8 cellular contexts compared by ENCODE assay signal in the genomic region with DNA sequence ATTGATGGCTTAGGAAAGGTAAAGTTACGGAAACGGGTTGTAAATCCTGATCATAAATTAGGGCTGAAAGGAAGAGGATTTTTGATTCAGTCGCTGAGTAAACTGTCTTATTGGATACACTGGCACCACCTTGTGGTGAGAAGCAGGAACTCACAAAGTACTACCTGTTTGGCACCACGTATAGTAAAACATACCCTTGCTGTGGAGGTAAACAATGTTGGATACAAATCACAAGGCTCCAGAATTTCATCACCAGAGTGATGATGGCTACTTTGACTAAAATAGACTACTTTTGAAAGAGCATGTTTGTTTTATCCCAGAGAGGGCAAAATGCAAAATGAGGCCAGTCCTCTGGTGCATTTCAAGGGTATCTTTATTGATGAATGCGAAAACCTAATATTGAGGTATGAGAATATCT.
DNase-seq lines count a peak whose midpoint lies in the region; ATAC-seq and TF ChIP-seq lines count a peak whose summit lies in the region.

No MANE protein-coding gene starts in this region.

- WGBS in lung, 2 donors = 24 to 28% methylated on average over 5 of the region's 5 CpGs
- WGBS in testis, 2 donors = 25 to 33% methylated on average over 5 of the region's 5 CpGs

- intact Hi-C loops in testis (cut with DNase I; ENCODE audit: low total_unique reads) = no loop called here

- H3K4me3 ChIP-seq in NB4 (ENCODE audit: low read depth, low read length) (no peak overlapping the region), coronary artery (no peak overlapping the region), lung (no peak overlapping the region), testis (no peak overlapping the region)

- TF ChIP-seq POLR2A in NB4 (IDR thresholded peaks at IDR 0.05; ENCODE audit: extremely low read depth, insufficient read length) (no peak), testis (IDR thresholded peaks at IDR 0.05) (no peak)

- DNase-seq in AG09319 (ENCODE audit: extremely low read depth, low read depth) = peak; percentile 25
- peak; percentile 63 for DNase-seq in NB4 (ENCODE audit: low read depth)
- peak; percentile 60 for DNase-seq in SK-N-DZ (ENCODE audit: low spot score)
- no peak for DNase-seq in coronary artery (ENCODE audit: low spot score)
- DNase-seq in lung (ENCODE audit: low spot score) = no peak
- peak; percentile 79 for DNase-seq in testis

- H3K27ac ChIP-seq in coronary artery (no peak overlapping the region), lung (ENCODE audit: low read depth in 1 of 2, low read length in 1 of 2) (no peak overlapping the region), testis (no peak overlapping the region)

- H3K27me3 ChIP-seq in lung (ENCODE audit: control insufficient read depth, insufficient read depth) (no peaks in the 10 kb centered on the region), testis (no peaks in the 10 kb centered on the region)

- TF ChIP-seq CTCF in AG09319 (IDR thresholded peaks at IDR 0.05; ENCODE audit: low read depth, low read length) (peak; percentile 77), NB4 (IDR thresholded peaks at IDR 0.05; ENCODE audit: low read depth, low read length) (peak; percentile 76), coronary artery (IDR thresholded peaks at IDR 0.05) (peak; percentile 57), lung (IDR thresholded peaks at IDR 0.05; ENCODE audit: control extremely low read depth, extremely low read depth) (no peak), testis (IDR thresholded peaks at IDR 0.05) (peak; percentile 52 to 79 (median 75))

- no peaks in the 10 kb centered on the region for H3K36me3 ChIP-seq in lung (ENCODE audit: control insufficient read depth in 2 of 2, insufficient read depth in 2 of 2, low read length in 2 of 2)
- no peaks in the 10 kb centered on the region for H3K36me3 ChIP-seq in testis (ENCODE audit: low read depth, missing control alignments)

- H3K9me3 ChIP-seq in lung (ENCODE audit: control insufficient read depth in 2 of 2, insufficient read depth in 1 of 2, low read length in 1 of 2) = no peaks in the 10 kb centered on the region
- no peaks in the 10 kb centered on the region for H3K9me3 ChIP-seq in testis

- ATAC-seq in GM18499 (IDR thresholded peaks at IDR 0.05; ENCODE audit: insufficient read depth, unreplicated experiment) = peak; percentile 74
- ATAC-seq in HG02678 (IDR thresholded peaks at IDR 0.05; ENCODE audit: unreplicated experiment) = peak; percentile 90
- peak; percentile 56 for ATAC-seq in lung (ENCODE audit: insufficient read depth, low FRiP score)

- H3K4me1 ChIP-seq in lung (ENCODE audit: control insufficient read depth in 2 of 2, insufficient read depth in 2 of 2, low read length in 2 of 2) (no peaks in the 10 kb centered on the region), testis (no peaks in the 10 kb centered on the region)

Comparison
In these comparisons a context has a peak if more than half of its experiments do, and no peak if none do; other contexts are left out.
1. DNase-seq: peak in AG09319 (single experiment), NB4 (single experiment), SK-N-DZ (single experiment) and testis (single experiment); none in coronary artery (single experiment) and lung (single experiment).
2. Peak in every context shown above with its lines, with median percentiles within 50 percentile points of each other: ATAC-seq.